9 cellular contexts compared by ENCODE assay signal in genomic region chr18:51194604-51195003, GRCh38. TPM values are rescaled to one million over a fixed set of nuclear protein-coding genes. Genes with fewer than 3 reads are reported as not detected.
A peak's percentile ranks its signal among the peaks of the same experiment; 100 is the strongest.
DNase-seq lines count a peak whose midpoint lies in the region.
"Had no signal": no experiment of that assay in that cellular context is flagged by ENCODE, and none has a peak within 500 bp of the region (broad histone marks: within the 10 kb centered on the region; RNA-seq: fewer than 3 reads in every experiment).

No MANE protein-coding gene starts in this region.

- no peak overlapping the region for H3K27ac ChIP-seq in trophoblast cell (ENCODE audit: low read depth, low read length)

- H3K14ac ChIP-seq in trophoblast cell (ENCODE audit: low read length), result no peak overlapping the region

- H3K4me2 ChIP-seq in trophoblast cell (ENCODE audit: low read length), result peak overlapping the region; percentile 77

- peaks cover 16% of the 10 kb centered on the region for H3K79me1 ChIP-seq in trophoblast cell (ENCODE audit: low read length)

- peak; percentile 28 for DNase-seq in ELF-1 (ENCODE audit: low read depth, low spot score)
- DNase-seq in NT2/D1 (ENCODE audit: low read depth, low spot score), result no peak
- DNase-seq in trophoblast cell, result no peak
- DNase-seq in hippocampal formation (lab: John Stamatoyannopoulos, UW), result no peak
- no peak for DNase-seq in foreskin melanocyte
- DNase-seq in hepatic stellate cell (ENCODE audit: low spot score), result no peak
- DNase-seq in NCI-H1436 (lab: John Stamatoyannopoulos, UW), result no peak

- peak overlapping the region; percentile 71 for H3K4ac ChIP-seq in trophoblast cell (ENCODE audit: low read depth, low read length)

- H3K27me3 ChIP-seq in NT2/D1 (ENCODE audit: insufficient read depth, insufficient read length) (no peaks in the 10 kb centered on the region), endocrine pancreas (ENCODE audit: control insufficient read depth, insufficient read depth, low read length) (no peaks in the 10 kb centered on the region), trophoblast cell (ENCODE audit: insufficient read depth, low read length) (peaks cover 2% of the 10 kb centered on the region)
- H3K27me3 ChIP-seq: neutrophil had no signal

- no peak overlapping the region for H3K18ac ChIP-seq in trophoblast cell (ENCODE audit: low read length)

- peaks cover 24% of the 10 kb centered on the region for H3K79me2 ChIP-seq in trophoblast cell (ENCODE audit: control insufficient read depth, insufficient read depth, low read length, poor library complexity)

- H4K8ac ChIP-seq in trophoblast cell (ENCODE audit: low read depth, low read length), result no peak overlapping the region

- H2BK5ac ChIP-seq in trophoblast cell (ENCODE audit: low read depth, low read length, poor library complexity), result no peak overlapping the region

- no peak overlapping the region for H2AFZ ChIP-seq in trophoblast cell (ENCODE audit: insufficient read depth, low read length, poor library complexity)

- H4K12ac ChIP-seq in trophoblast cell (ENCODE audit: low read depth, low read length), result no peak overlapping the region

- H2AK5ac ChIP-seq in trophoblast cell (ENCODE audit: low read length), result no peak overlapping the region

- no peak overlapping the region for H4K91ac ChIP-seq in trophoblast cell (ENCODE audit: low read depth, low read length)

- no peak overlapping the region for H2BK120ac ChIP-seq in trophoblast cell (ENCODE audit: insufficient read depth, low read length, poor library complexity)

- H3K4me3 ChIP-seq in NT2/D1 (ENCODE audit: insufficient read length, low read depth) (peak overlapping the region; percentile 95), endocrine pancreas (ENCODE audit: control insufficient read depth, insufficient read depth, low read length) (peak overlapping the region; percentile 95), trophoblast cell (ENCODE audit: low read depth, low read length) (no peak overlapping the region)

- peak overlapping the region; percentile 98 for H3K9ac ChIP-seq in NT2/D1 (ENCODE audit: insufficient read length, low read depth)
- no peak overlapping the region for H3K9ac ChIP-seq in endocrine pancreas (ENCODE audit: control insufficient read depth, insufficient read depth, low read length)
- H3K9ac ChIP-seq in trophoblast cell (ENCODE audit: low read length), result no peak overlapping the region

- H3K9me3 ChIP-seq in NT2/D1 (ENCODE audit: insufficient read depth, low read length) (no peaks in the 10 kb centered on the region), endocrine pancreas (ENCODE audit: control insufficient read depth, low read length) (no peaks in the 10 kb centered on the region), trophoblast cell (ENCODE audit: insufficient read depth, low read depth, low read length) (no peaks in the 10 kb centered on the region)
- H3K9me3 ChIP-seq: neutrophil had no signal

- H3K36me3 ChIP-seq in NT2/D1 (ENCODE audit: insufficient read depth, insufficient read length, low read length) (peaks cover 23% of the 10 kb centered on the region), endocrine pancreas (ENCODE audit: control insufficient read depth, insufficient read depth, low read length) (no peaks in the 10 kb centered on the region), trophoblast cell (ENCODE audit: control insufficient read depth in 1 of 2, insufficient read depth in 2 of 2, low read length in 2 of 2) (peaks cover 0 to 2% of the 10 kb centered on the region in 2 experiments)
- H3K36me3 ChIP-seq: neutrophil had no signal

- no peak overlapping the region for H3K23ac ChIP-seq in trophoblast cell (ENCODE audit: low read length)

- H3K4me1 ChIP-seq in NT2/D1 (ENCODE audit: insufficient read depth, insufficient read length) (peaks cover 2% of the 10 kb centered on the region), endocrine pancreas (ENCODE audit: control insufficient read depth, insufficient read depth, low read length) (peaks cover 39% of the 10 kb centered on the region), trophoblast cell (ENCODE audit: control insufficient read depth in 1 of 2, insufficient read depth in 2 of 2, low read length in 2 of 2) (peaks cover 0 to 4% of the 10 kb centered on the region in 2 experiments)

- no peak overlapping the region for H2BK12ac ChIP-seq in trophoblast cell (ENCODE audit: low read length)

- WGBS in trophoblast cell (ENCODE audit: extremely low coverage, insufficient coverage, insufficient read length), result no CpG with 5 or more reads among the region's 3 CpGs

RNA-seq across cellular contexts. Expression of gene MEX3C, which starts 2.9 kb away (rescaled TPM):
- 65.5 and 72.3 TPM in 2 replicates for polyA plus RNA-seq in trophoblast cell (2013)
